In the genomic region with DNA sequence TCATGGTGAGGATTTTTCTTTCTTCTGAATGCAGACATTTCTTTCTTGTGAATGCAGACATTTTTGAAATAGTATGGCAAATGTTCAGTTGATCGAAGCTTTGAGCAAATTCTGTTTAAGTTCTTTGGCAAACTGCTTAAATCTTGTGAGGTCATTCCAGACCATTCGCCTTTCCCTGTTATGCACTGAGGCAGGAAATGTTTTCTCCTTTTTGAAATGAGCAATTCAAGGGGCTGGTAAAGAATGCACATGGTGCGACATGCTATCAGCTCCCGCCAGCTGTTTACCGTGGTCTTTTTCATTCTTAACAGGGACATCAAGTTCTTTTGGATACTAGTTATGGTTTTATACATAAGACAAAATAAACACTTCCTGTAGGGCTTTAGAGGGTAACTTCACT, we compare ENCODE assay signal across 23 cellular contexts.
DNase-seq lines count a peak whose midpoint lies in the region; ATAC-seq and TF ChIP-seq lines count a peak whose summit lies in the region.
"Had no signal": no experiment of that assay in that cellular context is flagged by ENCODE, and none has a peak within 500 bp of the region (broad histone marks: within the 10 kb centered on the region; RNA-seq: fewer than 3 reads in every experiment).

No MANE protein-coding gene starts in this region.

- CTCF ChIA-PET in naive thymus-derived CD4-positive, alpha-beta T cell (lab: Charles Lee): no interaction called here

- WGBS in heart left ventricle, 4 donors: 53 to 72% (median 62%) methylated on average over 5 of the region's 5 CpGs

- H3K9me3 ChIP-seq in heart left ventricle (no peaks in the 10 kb centered on the region), thoracic aorta (no peaks in the 10 kb centered on the region)
- H3K9me3 ChIP-seq in naive thymus-derived CD4-positive, alpha-beta T cell (ENCODE audit: control insufficient read depth in 2 of 3, low read length in 3 of 3): no peaks in the 10 kb centered on the region
- H3K9me3 ChIP-seq: esophagus squamous epithelium, tibial artery had no signal

- H3K27ac ChIP-seq in heart left ventricle (peak overlapping the region in 3 of 12 donors; percentile 6 to 51 (median 45)), thoracic aorta (no peak overlapping the region)
- H3K27ac ChIP-seq in naive thymus-derived CD4-positive, alpha-beta T cell (ENCODE audit: low read depth, low read length): no peak overlapping the region
- H3K27ac ChIP-seq: tibial artery had no signal

- TF ChIP-seq POLR2A in heart left ventricle (IDR thresholded peaks at IDR 0.05): no peak

- no peak overlapping the region for H3K27ac Mint-ChIP-seq in naive thymus-derived CD4-positive, alpha-beta T cell
- H3K27ac Mint-ChIP-seq: CD4-positive, alpha-beta T cell; dendritic cell treated with granulocyte-macrophage colony-stimulating factor and Interleukin-4, amounts not matched to agents 40 ng/mL and 50 ng/mL, for 4 days; naive thymus-derived CD8-positive, alpha-beta T cell; T-helper 1 cell treated with Interleukin-12 subunit alpha and Interleukin-12 subunit beta and Interleukin-4 antibody, amounts not matched to agents 30 μg/mL and 1 μg/mL, for 36 hours; WTC11 had no signal

- ATAC-seq in heart left ventricle: peak in 3 of 4 donors; percentile 44 to 77 (median 52)
- no peak for ATAC-seq in Right ventricle myocardium inferior
- ATAC-seq in thoracic aorta (ENCODE audit: insufficient number of reproducible peaks, low FRiP score, low read depth): no peak
- ATAC-seq in GM21576 (IDR thresholded peaks at IDR 0.05; ENCODE audit: unreplicated experiment): no peak
- no peak for ATAC-seq in naive thymus-derived CD4-positive, alpha-beta T cell
- ATAC-seq: left lobe of liver; naive thymus-derived CD8-positive, alpha-beta T cell; WTC11 had no signal

- H3K4me1 Mint-ChIP-seq in naive thymus-derived CD4-positive, alpha-beta T cell: no peaks in the 10 kb centered on the region
- H3K4me1 Mint-ChIP-seq: naive thymus-derived CD8-positive, alpha-beta T cell had no signal

- no peaks in the 10 kb centered on the region for H3K36me3 Mint-ChIP-seq in naive thymus-derived CD4-positive, alpha-beta T cell
- H3K36me3 Mint-ChIP-seq: naive thymus-derived CD8-positive, alpha-beta T cell; WTC11 had no signal

- H3K4me3 ChIP-seq in heart left ventricle (no peak overlapping the region), choroid plexus epithelial cell (ENCODE audit: low read depth, low read length) (no peak overlapping the region), thoracic aorta (peak overlapping the region; percentile 19)
- no peak overlapping the region for H3K4me3 ChIP-seq in naive thymus-derived CD4-positive, alpha-beta T cell (ENCODE audit: low read length)
- H3K4me3 ChIP-seq: esophagus squamous epithelium, tibial artery had no signal

- H3K36me3 ChIP-seq in heart left ventricle: no peaks in the 10 kb centered on the region
- no peaks in the 10 kb centered on the region for H3K36me3 ChIP-seq in thoracic aorta
- no peaks in the 10 kb centered on the region for H3K36me3 ChIP-seq in naive thymus-derived CD4-positive, alpha-beta T cell (ENCODE audit: control insufficient read depth in 2 of 3, insufficient read depth in 3 of 3, low read length in 3 of 3)
- H3K36me3 ChIP-seq: esophagus squamous epithelium, tibial artery had no signal

- intact Hi-C loops in heart left ventricle (cut with DNase I): no loop called here
- intact Hi-C loops in Right ventricle myocardium inferior (cut with DNase I): no loop called here
- intact Hi-C loops in naive thymus-derived CD4-positive, alpha-beta T cell (cut with micrococcal nuclease): no loop called here

- H3K4me1 ChIP-seq in heart left ventricle: peaks cover 0 to 15% (median 2%) of the 10 kb centered on the region in 12 donors
- peaks cover 18 to 26% of the 10 kb centered on the region in 2 donors for H3K4me1 ChIP-seq in thoracic aorta (ENCODE audit: control insufficient read depth in 1 of 2, low read depth in 2 of 2)
- no peaks in the 10 kb centered on the region for H3K4me1 ChIP-seq in naive thymus-derived CD4-positive, alpha-beta T cell (ENCODE audit: control insufficient read depth in 2 of 2, insufficient read depth in 2 of 2, low read length in 2 of 2)

- POLR2A ChIA-PET in naive thymus-derived CD4-positive, alpha-beta T cell (lab: Charles Lee): no interaction called here

- no peak for DNase-seq in heart left ventricle
- DNase-seq in Right ventricle myocardium inferior (ENCODE audit: missing footprints): no peak
- DNase-seq in choroid plexus epithelial cell (ENCODE audit: low read depth): peak; percentile 90
- DNase-seq in lung microvascular endothelial cell (ENCODE audit: low read depth in 2 of 2): peak; percentile 24 to 95
- no peak for DNase-seq in thoracic aorta (ENCODE audit: low spot score)
- DNase-seq in stimulated activated CD4-positive, alpha-beta T cell treated with anti-CD3 and anti-CD28 coated beads, Interleukin-1b, Interleukin-23, amount 100 ng/mL, for 48 hours: no peak
- DNase-seq in naive thymus-derived CD4-positive, alpha-beta T cell: no peak
- DNase-seq: 8988T; CD4-positive, alpha-beta T cell; DND-41; esophagus squamous epithelium; naive thymus-derived CD8-positive, alpha-beta T cell; NCI-H2029; NCI-H524 treated with DMSO at 0.1 percent for 48 hours; retina; stimulated activated CD4-positive, alpha-beta T cell treated with anti-CD3 and anti-CD28 coated beads, Interleukin-4, amount 100 ng/mL, for 1 hour; stimulated activated CD8-positive, alpha-beta memory T cell treated with anti-CD3 and anti-CD28 coated beads, Interleukin-4, amount 100 ng/mL, for 48 hours had no signal

- H3K9me3 Mint-ChIP-seq in naive thymus-derived CD4-positive, alpha-beta T cell: peaks cover 0 to 3% (median 0%) of the 10 kb centered on the region in 11 donors
- H3K9me3 Mint-ChIP-seq: CD4-positive, alpha-beta T cell; dendritic cell treated with granulocyte-macrophage colony-stimulating factor and Interleukin-4, amounts not matched to agents 40 ng/mL and 50 ng/mL, for 4 days; T-helper 1 cell treated with Interleukin-12 subunit alpha and Interleukin-12 subunit beta and Interleukin-4 antibody, amounts not matched to agents 30 μg/mL and 1 μg/mL, for 36 hours had no signal

- TF ChIP-seq CTCF in heart left ventricle (IDR thresholded peaks at IDR 0.05): no peak
- no peak for TF ChIP-seq CTCF in choroid plexus epithelial cell (conservative IDR thresholded peaks at IDR 0.05; ENCODE audit: low read depth, low read length)
- TF ChIP-seq CTCF in thoracic aorta (IDR thresholded peaks at IDR 0.05): no peak

- no peak overlapping the region for H3K4me3 Mint-ChIP-seq in naive thymus-derived CD4-positive, alpha-beta T cell
- H3K4me3 Mint-ChIP-seq: CD4-positive, alpha-beta T cell; dendritic cell treated with granulocyte-macrophage colony-stimulating factor and Interleukin-4, amounts not matched to agents 40 ng/mL and 50 ng/mL, for 4 days; naive thymus-derived CD8-positive, alpha-beta T cell; T-helper 1 cell treated with Interleukin-12 subunit alpha and Interleukin-12 subunit beta and Interleukin-4 antibody, amounts not matched to agents 30 μg/mL and 1 μg/mL, for 36 hours; WTC11 had no signal

- peaks cover 0 to 10% (median 0%) of the 10 kb centered on the region in 5 donors for H3K27me3 Mint-ChIP-seq in naive thymus-derived CD4-positive, alpha-beta T cell
- H3K27me3 Mint-ChIP-seq: CD4-positive, alpha-beta T cell; dendritic cell treated with granulocyte-macrophage colony-stimulating factor and Interleukin-4, amounts not matched to agents 40 ng/mL and 50 ng/mL, for 4 days had no signal

- H3K27me3 ChIP-seq in heart left ventricle (no peaks in the 10 kb centered on the region), thoracic aorta (replicated peaks; ENCODE audit: insufficient read depth) (no peaks in the 10 kb centered on the region)
- peaks cover 0 to 2% of the 10 kb centered on the region in 2 donors for H3K27me3 ChIP-seq in naive thymus-derived CD4-positive, alpha-beta T cell (ENCODE audit: control insufficient read depth in 2 of 2, insufficient read depth in 2 of 2, low read length in 2 of 2)
- H3K27me3 ChIP-seq: esophagus squamous epithelium, tibial artery had no signal

Comparison
In these comparisons a context has a peak if more than half of its experiments do, and no peak if none do; other contexts are left out.
1. ATAC-seq: peak in heart left ventricle (3 of 4); none in Right ventricle myocardium inferior (single experiment), thoracic aorta (single experiment), GM21576 (single experiment) and naive thymus-derived CD4-positive, alpha-beta T cell (single experiment).
2. DNase-seq: peak in choroid plexus epithelial cell (single experiment) and lung microvascular endothelial cell (2 of 2); none in heart left ventricle (0 of 5), Right ventricle myocardium inferior (single experiment), thoracic aorta (single experiment), stimulated activated CD4-positive, alpha-beta T cell treated with anti-CD3 and anti-CD28 coated beads, Interleukin-1b, Interleukin-23, amount 100 ng/mL, for 48 hours (single experiment) and naive thymus-derived CD4-positive, alpha-beta T cell (0 of 9).